31 cellular contexts compared by ENCODE assay signal in genomic region chr11:85835263-85835662, GRCh38. TPM values are rescaled to one million over a fixed set of nuclear protein-coding genes. Genes with fewer than 3 reads are reported as not detected.
"Had no signal": no experiment of that assay in that cellular context is flagged by ENCODE, and none has a peak within 500 bp of the region (broad histone marks: within the 10 kb centered on the region; RNA-seq: fewer than 3 reads in every experiment).

No MANE protein-coding gene starts in this region.

- H3K4me1 Mint-ChIP-seq: stimulated activated effector memory CD8-positive, alpha-beta T cell treated with anti-CD3 and anti-CD28 coated beads, Interleukin-12 subunit alpha, Interleukin-12 subunit beta, amount 100 ng/mL, for 72 hours; stimulated activated memory B cell treated with anti-CD40 and anti-IgM and Interleukin-4, amounts not matched to agents 10 μg/mL and 1 μg/mL and 100 μg/mL, for 72 hours; stimulated activated naive B cell treated with anti-CD40 and anti-IgM and Interleukin-4, amounts not matched to agents 10 μg/mL and 1 μg/mL and 100 μg/mL, for 72 hours; stimulated activated naive CD8-positive, alpha-beta T cell treated with anti-CD3 and anti-CD28 coated beads, Interleukin-15, amount 100 ng/mL, for 72 hours had no signal

- H3K4me3 Mint-ChIP-seq: stimulated activated effector memory CD8-positive, alpha-beta T cell treated with anti-CD3 and anti-CD28 coated beads, Interleukin-12 subunit alpha, Interleukin-12 subunit beta, amount 100 ng/mL, for 72 hours; stimulated activated memory B cell treated with anti-CD40 and anti-IgM and Interleukin-4, amounts not matched to agents 10 μg/mL and 1 μg/mL and 100 μg/mL, for 72 hours; stimulated activated naive B cell treated with anti-CD40 and anti-IgM and Interleukin-4, amounts not matched to agents 10 μg/mL and 1 μg/mL and 100 μg/mL, for 72 hours; stimulated activated naive CD8-positive, alpha-beta T cell treated with anti-CD3 and anti-CD28 coated beads, Interleukin-15, amount 100 ng/mL, for 72 hours; stimulated activated naive CD8-positive, alpha-beta T cell treated with anti-CD3 and anti-CD28 coated beads, Interleukin-15, Interleukin-2, amounts not matched to agents 100 ng/mL and 50 ng/mL, for 24 hours; type B pancreatic cell had no signal

- ATAC-seq: stimulated activated effector memory CD8-positive, alpha-beta T cell treated with anti-CD3 and anti-CD28 coated beads, Interleukin-12 subunit alpha, Interleukin-12 subunit beta, amount 100 ng/mL, for 72 hours; stimulated activated memory B cell treated with anti-CD40 and anti-IgM and Interleukin-4, amounts not matched to agents 10 μg/mL and 1 μg/mL and 100 μg/mL, for 72 hours; stimulated activated naive B cell treated with anti-CD40 and anti-IgM and Interleukin-4, amounts not matched to agents 10 μg/mL and 1 μg/mL and 100 μg/mL, for 72 hours; stimulated activated naive CD8-positive, alpha-beta T cell treated with anti-CD3 and anti-CD28 coated beads, Interleukin-15, amount 100 ng/mL, for 72 hours; stimulated activated naive CD8-positive, alpha-beta T cell treated with anti-CD3 and anti-CD28 coated beads, Interleukin-15, Interleukin-2, amounts not matched to agents 100 U/mL and 50 U/mL, for 24 hours; upper lobe of right lung had no signal

- H3K27ac Mint-ChIP-seq: stimulated activated effector memory CD8-positive, alpha-beta T cell treated with anti-CD3 and anti-CD28 coated beads, Interleukin-12 subunit alpha, Interleukin-12 subunit beta, amount 100 ng/mL, for 72 hours; stimulated activated memory B cell treated with anti-CD40 and anti-IgM and Interleukin-4, amounts not matched to agents 10 μg/mL and 1 μg/mL and 100 μg/mL, for 72 hours; stimulated activated naive B cell treated with anti-CD40 and anti-IgM and Interleukin-4, amounts not matched to agents 10 μg/mL and 1 μg/mL and 100 μg/mL, for 72 hours; stimulated activated naive CD8-positive, alpha-beta T cell treated with anti-CD3 and anti-CD28 coated beads, Interleukin-15, amount 100 ng/mL, for 72 hours; stimulated activated naive CD8-positive, alpha-beta T cell treated with anti-CD3 and anti-CD28 coated beads, Interleukin-15, Interleukin-2, amounts not matched to agents 100 ng/mL and 50 ng/mL, for 24 hours; type B pancreatic cell had no signal

- H3K9me3 Mint-ChIP-seq: stimulated activated effector memory CD8-positive, alpha-beta T cell treated with anti-CD3 and anti-CD28 coated beads, Interleukin-12 subunit alpha, Interleukin-12 subunit beta, amount 100 ng/mL, for 72 hours; type B pancreatic cell had no signal

- H3K27me3 Mint-ChIP-seq: stimulated activated naive B cell treated with anti-CD40 and anti-IgM and Interleukin-4, amounts not matched to agents 10 μg/mL and 1 μg/mL and 100 μg/mL, for 72 hours; stimulated activated naive CD8-positive, alpha-beta T cell treated with anti-CD3 and anti-CD28 coated beads, Interleukin-15, amount 100 ng/mL, for 72 hours; stimulated activated naive CD8-positive, alpha-beta T cell treated with anti-CD3 and anti-CD28 coated beads, Interleukin-15, Interleukin-2, amounts not matched to agents 100 ng/mL and 50 ng/mL, for 24 hours; type B pancreatic cell had no signal

- H3K36me3 ChIP-seq: stomach, suprapubic skin, thoracic aorta, thyroid gland, tibial artery, tibial nerve, transverse colon, upper lobe of left lung, upper lobe of right lung, uterus, vagina had no signal

- DNase-seq: stimulated activated CD4-positive, alpha-beta T cell treated with anti-CD3 and anti-CD28 coated beads, Interleukin-2, amount 100 ng/mL, for 48 hours; stimulated activated CD4-positive, alpha-beta T cell treated with anti-CD3 and anti-CD28 coated beads, Interleukin-4, amount 100 ng/mL, for 1 hour; stimulated activated CD4-positive, alpha-beta T cell treated with anti-CD3 and anti-CD28 coated beads, Interleukin-4, amount 100 ng/mL, for 24 hours; stimulated activated CD4-positive, alpha-beta T cell treated with anti-CD3 and anti-CD28 coated beads, Interleukin-4, amount 100 ng/mL, for 4 hours; stimulated activated CD8-positive, alpha-beta memory T cell treated with anti-CD3 and anti-CD28 coated beads, Interleukin-4, amount 100 ng/mL, for 48 hours; stimulated activated naive B cell treated with anti-CD40 and anti-IgM and Interleukin-4, amounts not matched to agents 10 μg/mL and 1 μg/mL and 100 μg/mL, for 72 hours; stimulated activated naive CD4-positive, alpha-beta T cell; stimulated activated naive CD8-positive, alpha-beta T cell treated with anti-CD3 and anti-CD28 coated beads, Interleukin-15, amount 100 ng/mL, for 72 hours; stimulated activated naive CD8-positive, alpha-beta T cell treated with anti-CD3 and anti-CD28 coated beads, Interleukin-15, Interleukin-2, amounts not matched to agents 100 U/mL and 50 U/mL, for 24 hours; stomach; substantia nigra; testis; thyroid gland; tibial artery; transverse colon; trophoblast cell; upper lobe of left lung; upper lobe of right lung; uterus had no signal

- H3K4me1 ChIP-seq: suprapubic skin, testis, thyroid gland, tibial artery, tibial nerve, upper lobe of left lung, upper lobe of right lung, uterus, vagina had no signal

- H3K27me3 ChIP-seq: stomach, suprapubic skin, testis, thyroid gland, tibial artery, tibial nerve, transverse colon, upper lobe of left lung, upper lobe of right lung, uterus, vagina had no signal

- H3K36me3 Mint-ChIP-seq: stimulated activated effector memory CD8-positive, alpha-beta T cell treated with anti-CD3 and anti-CD28 coated beads, Interleukin-12 subunit alpha, Interleukin-12 subunit beta, amount 100 ng/mL, for 72 hours; stimulated activated memory B cell treated with anti-CD40 and anti-IgM and Interleukin-4, amounts not matched to agents 10 μg/mL and 1 μg/mL and 100 μg/mL, for 72 hours; type B pancreatic cell had no signal

- H3K4me3 ChIP-seq: stomach, suprapubic skin, testis, thoracic aorta, thyroid gland, tibial artery, tibial nerve, transverse colon, upper lobe of left lung, upper lobe of right lung, uterus, vagina had no signal

- H3K27ac ChIP-seq: stomach, suprapubic skin, testis, thoracic aorta, thyroid gland, tibial artery, tibial nerve, transverse colon, upper lobe of left lung, upper lobe of right lung, uterus, vagina had no signal

- H3K9me3 ChIP-seq: suprapubic skin, testis, thyroid gland, upper lobe of right lung, vagina had no signal

RNA-seq across cellular contexts. Expression of gene CCDC83, which starts 19.9 kb away (rescaled TPM):
- total RNA-seq: subcutaneous adipose tissue, suprapubic skin, temporal lobe, thoracic aorta, thyroid gland, tibial nerve, transverse colon, upper lobe of left lung, upper lobe of right lung, ureter, urinary bladder, vagina had no signal
- polyA plus RNA-seq: stomach, urinary bladder had no signal
